12 cellular contexts compared by ENCODE assay signal in genomic region chr16:82629441-82630027, GRCh38. TPM values are rescaled to one million over a fixed set of nuclear protein-coding genes. Genes with fewer than 3 reads are reported as not detected.
A peak's percentile ranks its signal among the peaks of the same experiment; 100 is the strongest.
DNase-seq lines count a peak whose midpoint lies in the region; ATAC-seq and TF ChIP-seq lines count a peak whose summit lies in the region.
"Had no signal": no experiment of that assay in that cellular context is flagged by ENCODE, and none has a peak within 500 bp of the region (broad histone marks: within the 10 kb centered on the region; RNA-seq: fewer than 3 reads in every experiment).

No MANE protein-coding gene starts in this region.

- no peak for TF ChIP-seq POLR2A in gastrocnemius medialis (IDR thresholded peaks at IDR 0.05)

- H3K9me3 ChIP-seq in SJSA1 (replicated peaks) (no peaks in the 10 kb centered on the region), gastrocnemius medialis (no peaks in the 10 kb centered on the region)
- H3K9me3 ChIP-seq: mucosa of descending colon had no signal

- peaks cover 11% of the 10 kb centered on the region for H3K36me3 ChIP-seq in SJSA1
- no peaks in the 10 kb centered on the region for H3K36me3 ChIP-seq in gastrocnemius medialis

- no peaks in the 10 kb centered on the region for H3K9me3 Mint-ChIP-seq in activated CD4-positive, alpha-beta memory T cell treated with anti-CD3 and anti-CD28 coated beads, Interleukin-2, amount 10 ng/mL, durations not matched to agents 7 days and 5 days

- peak; percentile 86 for DNase-seq in ELR (ENCODE audit: low read depth)
- DNase-seq in SJSA1 (ENCODE audit: low read depth in 1 of 2, low spot score in 2 of 2) = peak; percentile 90 to 98
- peak; percentile 64 for DNase-seq in fibroblast of mammary gland (ENCODE audit: low read depth)
- DNase-seq in gastrocnemius medialis = no peak
- no peak for DNase-seq in NCI-H226
- DNase-seq in NCI-H1417 (lab: John Stamatoyannopoulos, UW) = no peak
- no peak for DNase-seq in SHP77 treated with DMSO at 0.1 percent for 48 hours (lab: John Stamatoyannopoulos, UW)
- DNase-seq in activated CD4-positive, alpha-beta memory T cell treated with anti-CD3 and anti-CD28 coated beads, Interleukin-2, amount 10 ng/mL, durations not matched to agents 7 days and 5 days = no peak
- DNase-seq: DMS79 treated with DMSO at 0.1 percent for 48 hours; mucosa of descending colon; stimulated activated CD4-positive, alpha-beta T cell treated with anti-CD3 and anti-CD28 coated beads, Interleukin-1b, Interleukin-23, amount 100 ng/mL, for 48 hours had no signal

- POLR2A ChIA-PET in activated CD4-positive, alpha-beta memory T cell treated with anti-CD3 and anti-CD28 coated beads, Interleukin-2, amount 10 ng/mL, durations not matched to agents 7 days and 5 days (lab: Charles Lee) = no interaction called here

- peaks cover 66% of the 10 kb centered on the region for H3K27me3 Mint-ChIP-seq in activated CD4-positive, alpha-beta memory T cell treated with anti-CD3 and anti-CD28 coated beads, Interleukin-2, amount 10 ng/mL, durations not matched to agents 7 days and 5 days

- peak overlapping the region; percentile 98 for H3K27ac ChIP-seq in SJSA1
- H3K27ac ChIP-seq in gastrocnemius medialis = peak overlapping the region; percentile 86 to 93 (median 88)
- H3K27ac ChIP-seq: VCaP had no signal

- no peaks in the 10 kb centered on the region for H3K4me1 Mint-ChIP-seq in activated CD4-positive, alpha-beta memory T cell treated with anti-CD3 and anti-CD28 coated beads, Interleukin-2, amount 10 ng/mL, durations not matched to agents 7 days and 5 days

- no peak overlapping the region for H3K4me3 ChIP-seq in SJSA1
- no peak overlapping the region for H3K4me3 ChIP-seq in fibroblast of mammary gland (ENCODE audit: control insufficient read depth, low read depth, low read length)
- H3K4me3 ChIP-seq in gastrocnemius medialis = no peak overlapping the region
- H3K4me3 ChIP-seq: mucosa of descending colon had no signal

- no peaks in the 10 kb centered on the region for H3K27me3 ChIP-seq in SJSA1 (replicated peaks)
- H3K27me3 ChIP-seq in gastrocnemius medialis = no peaks in the 10 kb centered on the region

- no peak overlapping the region for H3K27ac Mint-ChIP-seq in activated CD4-positive, alpha-beta memory T cell treated with anti-CD3 and anti-CD28 coated beads, Interleukin-2, amount 10 ng/mL, durations not matched to agents 7 days and 5 days

- in situ Hi-C loops in gastrocnemius medialis (cut with MboI; ENCODE audit: low sequenced_read_pairs in 4 of 4) = no loop called here

- intact Hi-C loops in gastrocnemius medialis (cut with DNase I; ENCODE audit: low total_unique reads) = loop anchor here (2.0 to 10.0 kb wide), 4 partner anchors 87 to 1265 kb away; partner anchors contain the start of gene MLYCD

- peaks cover 61% of the 10 kb centered on the region for H3K4me1 ChIP-seq in SJSA1 (replicated peaks)
- peaks cover 69 to 77% of the 10 kb centered on the region in 2 donors for H3K4me1 ChIP-seq in gastrocnemius medialis

- ATAC-seq in gastrocnemius medialis = no peak
- ATAC-seq: mucosa of descending colon had no signal

- H3K36me3 Mint-ChIP-seq in activated CD4-positive, alpha-beta memory T cell treated with anti-CD3 and anti-CD28 coated beads, Interleukin-2, amount 10 ng/mL, durations not matched to agents 7 days and 5 days (ENCODE audit: low read depth) = no peaks in the 10 kb centered on the region

- H3K4me3 Mint-ChIP-seq in activated CD4-positive, alpha-beta memory T cell treated with anti-CD3 and anti-CD28 coated beads, Interleukin-2, amount 10 ng/mL, durations not matched to agents 7 days and 5 days = no peak overlapping the region

- CTCF ChIA-PET in activated CD4-positive, alpha-beta memory T cell treated with anti-CD3 and anti-CD28 coated beads, Interleukin-2, amount 10 ng/mL, durations not matched to agents 7 days and 5 days (lab: Charles Lee) = interaction anchor here (1.6 kb wide), 1 partner anchor 586 kb away, joined by 13 read pairs; no protein-coding TSS in a partner anchor

- TF ChIP-seq CTCF in fibroblast of mammary gland (conservative IDR thresholded peaks at IDR 0.05; ENCODE audit: control insufficient read depth, insufficient read depth, low read depth, low read length) (no peak), gastrocnemius medialis (IDR thresholded peaks at IDR 0.05 in 4 of 5, conservative IDR thresholded peaks at IDR 0.05 in 1 of 5) (no peak)

RNA-seq across cellular contexts. Expression of gene CDH13, which starts 2.8 kb away (rescaled TPM):
- total RNA-seq in SJSA1 (2014; rRNA removed; shearing (Covaris generic)) = 60.7 and 62.5 TPM in 2 replicates
- total RNA-seq in gastrocnemius medialis = 10 to 100 TPM in 3 of 4 donors, 1 to 10 TPM in 1; 5.8 to 36.7 (median 20.4) TPM
- not detected for total RNA-seq in activated CD4-positive, alpha-beta memory T cell treated with anti-CD3 and anti-CD28 coated beads, Interleukin-2, amount 10 ng/mL, durations not matched to agents 7 days and 5 days

Comparison
In these comparisons a context has a peak if more than half of its experiments do, and no peak if none do; other contexts are left out.
1. DNase-seq: peak in ELR (single experiment), SJSA1 (2 of 2) and fibroblast of mammary gland (single experiment); none in gastrocnemius medialis (0 of 2), NCI-H226 (single experiment), NCI-H1417 (0 of 3), SHP77 treated with DMSO at 0.1 percent for 48 hours (single experiment) and activated CD4-positive, alpha-beta memory T cell treated with anti-CD3 and anti-CD28 coated beads, Interleukin-2, amount 10 ng/mL, durations not matched to agents 7 days and 5 days (single experiment).
2. RNA of gene CDH13, which starts 2.8 kb away (total RNA-seq): 60.7 to 62.5 TPM in SJSA1 and 5.8 to 36.7 TPM in gastrocnemius medialis; not detected in activated CD4-positive, alpha-beta memory T cell treated with anti-CD3 and anti-CD28 coated beads, Interleukin-2, amount 10 ng/mL, durations not matched to agents 7 days and 5 days; every median in the first group is over 4 times any median in the second.